ENCODE assay signal across 35 cellular contexts in genomic region chr13:54248306-54248705, GRCh38.
"Had no signal": no experiment of that assay in that cellular context is flagged by ENCODE, and none has a peak within 500 bp of the region (broad histone marks: within the 10 kb centered on the region; RNA-seq: fewer than 3 reads in every experiment).

No MANE protein-coding gene starts in this region.

- H3K36me3 ChIP-seq: MG63 had no signal

- H3K27me3 ChIP-seq: MG63 had no signal

- H3K4me3 ChIP-seq: MG63 had no signal

- DNase-seq: Karpas-422, Kasumi-1, MG63, MM.1S, MV-4-11, NCI-H1048, NCI-H1092, NCI-H1092 treated with DMSO at 0.1 percent for 48 hours, NCI-H1105, NCI-H1105 treated with DMSO at 0.1 percent for 48 hours, NCI-H1417, NCI-H1417 treated with DMSO at 0.1 percent for 48 hours, NCI-H1436, NCI-H1436 treated with DMSO at 0.1 percent for 48 hours, NCI-H146, NCI-H1694, NCI-H1694 treated with DMSO at 0.1 percent for 48 hours, NCI-H187, NCI-H187 treated with DMSO at 0.1 percent for 48 hours, NCI-H1930, NCI-H2029, NCI-H2029 treated with DMSO at 0.1 percent for 48 hours, NCI-H2081, NCI-H2081 treated with DMSO at 0.1 percent for 48 hours, NCI-H2107, NCI-H2171, NCI-H2171 treated with DMSO at 0.1 percent for 48 hours, NCI-H2227 treated with DMSO at 0.1 percent for 48 hours, NCI-H226, NCI-H345, NCI-H446, NCI-H446 treated with DMSO at 0.1 percent for 48 hours, NCI-H510A, NCI-H510A treated with DMSO at 0.1 percent for 48 hours, NCI-H524 had no signal

- H3K9me3 ChIP-seq: MG63 had no signal
